In the genomic region with DNA sequence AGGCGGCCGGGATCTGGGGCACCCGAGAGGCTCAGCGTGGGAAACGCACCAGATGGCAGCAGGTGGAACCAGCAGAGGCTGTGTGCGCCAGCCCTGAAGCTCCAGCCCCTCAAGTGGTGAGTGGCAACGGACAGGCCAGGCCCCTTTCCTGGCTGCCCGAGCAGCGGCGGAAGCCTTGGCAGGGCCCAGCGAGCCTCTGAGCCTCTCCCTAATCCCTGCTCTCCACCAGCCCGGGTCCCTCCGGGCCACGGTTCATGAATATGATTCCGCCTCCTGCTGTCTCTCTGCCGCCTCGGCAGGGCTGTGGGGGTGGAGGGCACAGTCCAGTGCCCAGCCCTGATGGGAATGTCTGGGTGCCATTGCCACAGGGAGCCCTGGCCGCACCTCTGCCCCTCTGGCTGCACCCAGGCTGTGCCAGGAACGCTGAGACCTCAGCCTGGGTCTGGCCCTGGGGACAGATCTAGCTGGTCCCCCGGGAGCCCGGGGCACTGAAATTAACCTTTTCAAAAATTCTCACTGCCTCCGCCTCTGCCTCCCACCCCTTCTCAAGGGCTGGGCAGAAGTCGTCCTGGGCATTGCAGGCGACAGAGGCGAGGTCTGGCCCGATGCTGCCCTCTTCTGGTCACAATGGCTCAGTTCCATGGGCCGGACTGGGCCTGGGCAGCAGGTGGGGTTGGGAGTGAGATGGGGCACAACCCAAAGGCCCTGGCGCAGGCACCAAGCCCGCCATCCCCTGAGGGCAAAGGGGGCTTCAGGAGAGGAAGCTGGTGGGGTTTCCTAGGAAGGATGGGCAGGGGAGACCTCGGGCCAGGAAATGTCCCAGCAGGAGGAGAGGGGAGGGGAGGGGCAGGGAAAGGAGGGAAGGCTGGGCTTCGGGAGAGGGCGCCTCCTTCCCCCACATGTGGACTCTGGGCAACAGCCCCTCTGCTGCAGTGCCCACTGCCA, we compare ENCODE assay signal across 8 cellular contexts. TPM values are rescaled to one million over a fixed set of nuclear protein-coding genes. Genes with fewer than 3 reads are reported as not detected.
A peak's percentile ranks its signal among the peaks of the same experiment; 100 is the strongest.
DNase-seq lines count a peak whose midpoint lies in the region; ATAC-seq and TF ChIP-seq lines count a peak whose summit lies in the region.

No MANE protein-coding gene starts in this region.

- ATAC-seq in HG03095 (IDR thresholded peaks at IDR 0.05; ENCODE audit: unreplicated experiment), result peak; percentile 63
- ATAC-seq in HG02840 (IDR thresholded peaks at IDR 0.05; ENCODE audit: low FRiP score, unreplicated experiment), result no peak

- TF ChIP-seq CTCF in GM12874 (IDR thresholded peaks at IDR 0.05; ENCODE audit: insufficient read depth, low read depth, low read length), result peak; percentile 88

- DNase-seq in NCI-H524 (lab: John Stamatoyannopoulos, UW) (peak; percentile 87 to 93), ecto neural progenitor cell (ENCODE audit: low spot score) (peak; percentile 89), lung microvascular endothelial cell (ENCODE audit: low read depth in 2 of 2) (peak; percentile 69 to 81)
- peak; percentile 63 to 66 for DNase-seq in activated CD4-positive, alpha-beta T cell treated with anti-CD3 and anti-CD28 coated beads, Interleukin-2, amount 50 U/mL, for 4 hours
- peak; percentile 54 to 59 (median 58) for DNase-seq in stimulated activated CD4-positive, alpha-beta T cell treated with anti-CD3 and anti-CD28 coated beads, TNF-alpha, amount 100 ng/mL, for 4 hours (ENCODE audit: low read depth in 3 of 3)

RNA-seq across cellular contexts. Expression of gene CCDC187, which starts 20.3 kb away (rescaled TPM):
- total RNA-seq in lung microvascular endothelial cell, result not detected in 2 replicates

RNA-seq across cellular contexts. Expression of gene QSOX2, which starts 38.0 kb away (rescaled TPM):
- 5.0 and 6.3 TPM in 2 replicates for total RNA-seq in lung microvascular endothelial cell

RNA-seq across cellular contexts. Expression of gene GPSM1, which starts 43.8 kb away (rescaled TPM):
- total RNA-seq in lung microvascular endothelial cell, result 14.8 and 30.2 TPM in 2 replicates
